ENCODE assay signal across 1 cellular context in the genomic region with DNA sequence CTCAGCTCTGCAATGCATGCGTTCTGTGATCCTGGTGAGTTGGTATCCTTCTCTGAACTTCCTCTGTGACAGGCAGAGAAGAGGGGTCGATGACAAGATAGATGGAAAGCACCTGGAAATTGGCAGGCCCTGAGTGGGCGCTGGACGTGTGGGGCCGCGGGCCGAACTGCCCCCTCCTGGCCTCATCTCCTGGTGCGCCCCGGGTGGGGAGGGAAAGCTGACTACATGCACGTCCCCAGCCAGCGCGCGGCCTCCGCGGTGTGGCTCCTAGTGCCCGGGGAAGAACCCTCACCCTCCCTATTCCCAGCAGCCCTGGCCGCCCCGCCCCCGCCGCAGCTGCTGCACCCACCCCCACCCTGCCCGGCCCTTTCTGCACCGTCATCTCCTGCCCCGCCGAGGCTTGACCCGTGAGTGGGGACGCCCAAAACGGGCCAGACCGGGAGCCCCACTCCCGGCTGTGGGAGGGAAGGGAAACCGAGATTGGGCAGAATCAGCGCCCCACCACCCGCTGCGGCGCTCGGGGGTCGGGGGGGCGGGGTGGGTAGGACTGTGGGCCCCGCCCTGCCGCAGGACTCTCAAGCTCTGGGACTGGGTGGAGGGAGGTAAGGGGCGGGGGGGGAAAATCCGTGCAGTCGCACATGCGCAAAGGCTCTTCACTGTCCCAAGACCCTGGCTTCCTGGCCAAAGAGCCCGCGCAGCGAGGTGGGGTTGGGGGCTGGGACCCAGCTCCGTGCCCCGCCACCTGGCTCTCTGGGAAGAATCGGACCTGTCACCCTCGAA.
TF ChIP-seq lines count a peak whose summit lies in the region.

TSS of gene NOL3 (plus strand) at position 371 of the 780 bp plus-strand sequence.

TF ChIP-seq in HepG2, 621 proteins besides CTCF, POLR2A, EP300 and RAD21 (continued from another document and continues in another):
- TF ChIP-seq, protein P1, sequence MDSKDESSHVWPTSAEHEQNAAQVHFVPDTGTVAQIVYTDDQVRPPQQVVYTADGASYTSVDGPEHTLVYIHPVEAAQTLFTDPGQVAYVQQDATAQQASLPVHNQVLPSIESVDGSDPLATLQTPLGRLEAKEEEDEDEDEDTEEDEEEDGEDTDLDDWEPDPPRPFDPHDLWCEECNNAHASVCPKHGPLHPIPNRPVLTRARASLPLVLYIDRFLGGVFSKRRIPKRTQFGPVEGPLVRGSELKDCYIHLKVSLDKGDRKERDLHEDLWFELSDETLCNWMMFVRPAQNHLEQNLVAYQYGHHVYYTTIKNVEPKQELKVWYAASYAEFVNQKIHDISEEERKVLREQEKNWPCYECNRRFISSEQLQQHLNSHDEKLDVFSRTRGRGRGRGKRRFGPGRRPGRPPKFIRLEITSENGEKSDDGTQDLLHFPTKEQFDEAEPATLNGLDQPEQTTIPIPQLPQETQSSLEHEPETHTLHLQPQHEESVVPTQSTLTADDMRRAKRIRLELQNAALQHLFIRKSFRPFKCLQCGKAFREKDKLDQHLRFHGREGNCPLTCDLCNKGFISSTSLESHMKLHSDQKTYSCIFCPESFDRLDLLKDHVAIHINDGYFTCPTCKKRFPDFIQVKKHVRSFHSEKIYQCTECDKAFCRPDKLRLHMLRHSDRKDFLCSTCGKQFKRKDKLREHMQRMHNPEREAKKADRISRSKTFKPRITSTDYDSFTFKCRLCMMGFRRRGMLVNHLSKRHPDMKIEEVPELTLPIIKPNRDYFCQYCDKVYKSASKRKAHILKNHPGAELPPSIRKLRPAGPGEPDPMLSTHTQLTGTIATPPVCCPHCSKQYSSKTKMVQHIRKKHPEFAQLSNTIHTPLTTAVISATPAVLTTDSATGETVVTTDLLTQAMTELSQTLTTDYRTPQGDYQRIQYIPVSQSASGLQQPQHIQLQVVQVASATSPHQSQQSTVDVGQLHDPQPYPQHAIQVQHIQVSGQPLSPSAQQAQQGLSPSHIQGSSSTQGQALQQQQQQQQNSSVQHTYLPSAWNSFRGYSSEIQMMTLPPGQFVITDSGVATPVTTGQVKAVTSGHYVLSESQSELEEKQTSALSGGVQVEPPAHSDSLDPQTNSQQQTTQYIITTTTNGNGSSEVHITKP (CRISPR knock-in tag; IDR thresholded peaks at IDR 0.05; ENCODE audit: low read depth): peak; percentile 87
- TF ChIP-seq, protein P2, sequence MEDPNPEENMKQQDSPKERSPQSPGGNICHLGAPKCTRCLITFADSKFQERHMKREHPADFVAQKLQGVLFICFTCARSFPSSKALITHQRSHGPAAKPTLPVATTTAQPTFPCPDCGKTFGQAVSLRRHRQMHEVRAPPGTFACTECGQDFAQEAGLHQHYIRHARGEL (CRISPR knock-in tag; IDR thresholded peaks at IDR 0.05): no peak
- no peak for TF ChIP-seq ZBTB2 (CRISPR knock-in tag; IDR thresholded peaks at IDR 0.05; ENCODE audit: low read depth)
- TF ChIP-seq SNAPC2 (CRISPR knock-in tag; IDR thresholded peaks at IDR 0.05): 0 out of 2 replicates have a peak, but pooled peaks have one; percentile 19
- TF ChIP-seq KDM5B (CRISPR knock-in tag; IDR thresholded peaks at IDR 0.05; ENCODE audit: borderline replicate concordance): peak; percentile 60; the same call in 1 of the 2 replicates
- TF ChIP-seq CHCHD3 (CRISPR knock-in tag; IDR thresholded peaks at IDR 0.05): 0 out of 2 replicates have a peak, but pooled peaks have one; percentile 24
- TF ChIP-seq, protein P3, sequence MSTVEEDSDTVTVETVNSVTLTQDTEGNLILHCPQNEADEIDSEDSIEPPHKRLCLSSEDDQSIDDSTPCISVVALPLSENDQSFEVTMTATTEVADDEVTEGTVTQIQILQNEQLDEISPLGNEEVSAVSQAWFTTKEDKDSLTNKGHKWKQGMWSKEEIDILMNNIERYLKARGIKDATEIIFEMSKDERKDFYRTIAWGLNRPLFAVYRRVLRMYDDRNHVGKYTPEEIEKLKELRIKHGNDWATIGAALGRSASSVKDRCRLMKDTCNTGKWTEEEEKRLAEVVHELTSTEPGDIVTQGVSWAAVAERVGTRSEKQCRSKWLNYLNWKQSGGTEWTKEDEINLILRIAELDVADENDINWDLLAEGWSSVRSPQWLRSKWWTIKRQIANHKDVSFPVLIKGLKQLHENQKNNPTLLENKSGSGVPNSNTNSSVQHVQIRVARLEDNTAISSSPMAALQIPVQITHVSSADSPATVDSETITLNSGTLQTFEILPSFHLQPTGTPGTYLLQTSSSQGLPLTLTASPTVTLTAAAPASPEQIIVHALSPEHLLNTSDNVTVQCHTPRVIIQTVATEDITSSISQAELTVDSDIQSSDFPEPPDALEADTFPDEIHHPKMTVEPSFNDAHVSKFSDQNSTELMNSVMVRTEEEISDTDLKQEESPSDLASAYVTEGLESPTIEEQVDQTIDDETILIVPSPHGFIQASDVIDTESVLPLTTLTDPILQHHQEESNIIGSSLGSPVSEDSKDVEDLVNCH (CRISPR knock-in tag; IDR thresholded peaks at IDR 0.05): no peak
- no peak for TF ChIP-seq TEF (CRISPR knock-in tag; IDR thresholded peaks at IDR 0.05)
- TF ChIP-seq CENPT (CRISPR knock-in tag; IDR thresholded peaks at IDR 0.05; ENCODE audit: low read depth): 0 out of 2 replicates have a peak, but pooled peaks have one; percentile 72
- TF ChIP-seq SPEN (CRISPR knock-in tag; IDR thresholded peaks at IDR 0.05; ENCODE audit: low read depth): peak; percentile 88
- TF ChIP-seq ZFP91 (CRISPR knock-in tag; IDR thresholded peaks at IDR 0.05; ENCODE audit: borderline replicate concordance): no peak; the same call in none of the 2 replicates
- no peak for TF ChIP-seq ZMAT3 (CRISPR knock-in tag; conservative IDR thresholded peaks at IDR 0.05)
- TF ChIP-seq, protein P4, sequence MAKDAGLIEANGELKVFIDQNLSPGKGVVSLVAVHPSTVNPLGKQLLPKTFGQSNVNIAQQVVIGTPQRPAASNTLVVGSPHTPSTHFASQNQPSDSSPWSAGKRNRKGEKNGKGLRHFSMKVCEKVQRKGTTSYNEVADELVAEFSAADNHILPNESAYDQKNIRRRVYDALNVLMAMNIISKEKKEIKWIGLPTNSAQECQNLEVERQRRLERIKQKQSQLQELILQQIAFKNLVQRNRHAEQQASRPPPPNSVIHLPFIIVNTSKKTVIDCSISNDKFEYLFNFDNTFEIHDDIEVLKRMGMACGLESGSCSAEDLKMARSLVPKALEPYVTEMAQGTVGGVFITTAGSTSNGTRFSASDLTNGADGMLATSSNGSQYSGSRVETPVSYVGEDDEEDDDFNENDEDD (CRISPR knock-in tag; IDR thresholded peaks at IDR 0.05; ENCODE audit: borderline replicate concordance): peak; percentile 61; the same call in 1 of the 2 replicates
- 0 out of 4 replicates have a peak, but pooled peaks of 1 of the 2 experiments have one; percentile 27 for TF ChIP-seq MAFK (conservative IDR thresholded peaks at IDR 0.05 in 1 of 2, IDR thresholded peaks at IDR 0.05 in 1 of 2; ENCODE audit: low read length in 2 of 2)
- peak; percentile 94 for TF ChIP-seq NFE2L1 (CRISPR knock-in tag; IDR thresholded peaks at IDR 0.05; ENCODE audit: borderline replicate concordance)
- TF ChIP-seq ZNF547 (CRISPR knock-in tag; IDR thresholded peaks at IDR 0.05): peak; percentile 62
- TF ChIP-seq SOX5 (CRISPR knock-in tag; IDR thresholded peaks at IDR 0.05; ENCODE audit: borderline replicate concordance): 0 out of 2 replicates have a peak, but pooled peaks have one; percentile 18
- peak; percentile 16; the same call in 1 of the 2 replicates for TF ChIP-seq RELA (CRISPR knock-in tag; IDR thresholded peaks at IDR 0.05)
- TF ChIP-seq DMAP1 (CRISPR knock-in tag; IDR thresholded peaks at IDR 0.05): peak; percentile 78
- TF ChIP-seq AGO2 (optimal IDR thresholded peaks at IDR 0.05; ENCODE audit: low read depth, low read length): peak; percentile 20
- TF ChIP-seq NFKBIZ (CRISPR knock-in tag; IDR thresholded peaks at IDR 0.05): no peak
- no peak for TF ChIP-seq TOE1 (CRISPR knock-in tag; IDR thresholded peaks at IDR 0.05)
- TF ChIP-seq ZNF460 (CRISPR knock-in tag; IDR thresholded peaks at IDR 0.05; ENCODE audit: borderline replicate concordance): no peak; the same call in 1 of the 2 replicates
- TF ChIP-seq FOXO1 (CRISPR knock-in tag; IDR thresholded peaks at IDR 0.05): peak; percentile 67; the same call in 1 of the 2 replicates
- peak; percentile 74 for TF ChIP-seq SP4 (CRISPR knock-in tag; IDR thresholded peaks at IDR 0.05)
- TF ChIP-seq MAZ (IDR thresholded peaks at IDR 0.05; ENCODE audit: borderline replicate concordance, low read depth, low read length): peak; percentile 40; the same call in 1 of the 2 replicates
- peak; percentile 73 for TF ChIP-seq MAZ (CRISPR knock-in tag; IDR thresholded peaks at IDR 0.05; ENCODE audit: low read depth)
- TF ChIP-seq ZFX (CRISPR knock-in tag; IDR thresholded peaks at IDR 0.05; ENCODE audit: low read depth): peak; percentile 96
- TF ChIP-seq FOXM1 (CRISPR knock-in tag; IDR thresholded peaks at IDR 0.05): no peak
- TF ChIP-seq JUND (CRISPR knock-in tag; IDR thresholded peaks at IDR 0.05): peak; percentile 30
- peak; percentile 52; the same call in 1 of the 2 replicates for TF ChIP-seq NFE2 (CRISPR knock-in tag; IDR thresholded peaks at IDR 0.05)
- peak; percentile 83 for TF ChIP-seq ZNF746 (CRISPR knock-in tag; IDR thresholded peaks at IDR 0.05)
- no peak for TF ChIP-seq THYN1 (CRISPR knock-in tag; IDR thresholded peaks at IDR 0.05; ENCODE audit: borderline replicate concordance, low read depth)
- 0 out of 2 replicates have a peak, but pooled peaks have one; percentile 25 for TF ChIP-seq FOXK1 (CRISPR knock-in tag; IDR thresholded peaks at IDR 0.05; ENCODE audit: borderline replicate concordance, low read depth)
- TF ChIP-seq MLXIP (CRISPR knock-in tag; IDR thresholded peaks at IDR 0.05; ENCODE audit: borderline replicate concordance): no peak
- 0 out of 2 replicates have a peak, but pooled peaks have one; percentile 73 for TF ChIP-seq ATF6 (CRISPR knock-in tag; conservative IDR thresholded peaks at IDR 0.05)
